In the genomic region with DNA sequence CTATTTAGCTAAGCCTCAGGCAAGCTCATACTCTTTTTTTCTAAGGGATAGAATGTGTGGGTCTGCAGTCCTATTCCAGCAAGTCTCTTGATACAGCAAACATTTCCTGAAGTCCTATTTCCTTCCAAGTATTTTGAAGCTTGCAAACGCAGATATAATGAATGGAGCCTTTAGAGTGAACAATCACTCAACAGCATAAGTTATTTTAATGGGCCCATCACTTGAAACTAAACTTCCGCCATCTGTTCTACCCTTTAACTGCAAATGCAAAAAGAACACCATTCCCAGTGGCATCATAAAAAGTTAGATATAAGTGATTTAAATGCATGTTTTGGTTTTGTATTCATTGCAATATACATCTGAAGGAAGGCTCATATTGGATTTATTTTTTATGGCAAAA, we compare ENCODE assay signal across 9 cellular contexts.
"Had no signal": no experiment of that assay in that cellular context is flagged by ENCODE, and none has a peak within 500 bp of the region (broad histone marks: within the 10 kb centered on the region; RNA-seq: fewer than 3 reads in every experiment).

No MANE protein-coding gene starts in this region.

- DNase-seq: GM23248, GOT3, H7, HFFc6, KBM-7 had no signal

- H3K4me1 ChIP-seq: HAP-1 had no signal

- H3K27ac ChIP-seq: GM23248, HL-60 had no signal

- H3K4me3 ChIP-seq: GM23248, HAP-1 had no signal

- H3K9ac ChIP-seq: GM23248 had no signal

- H3K9me3 ChIP-seq: HAP-1 had no signal

- H3K36me3 ChIP-seq: HAP-1 had no signal

- ATAC-seq: HCT116, HepG2 had no signal
